In the genomic region with DNA sequence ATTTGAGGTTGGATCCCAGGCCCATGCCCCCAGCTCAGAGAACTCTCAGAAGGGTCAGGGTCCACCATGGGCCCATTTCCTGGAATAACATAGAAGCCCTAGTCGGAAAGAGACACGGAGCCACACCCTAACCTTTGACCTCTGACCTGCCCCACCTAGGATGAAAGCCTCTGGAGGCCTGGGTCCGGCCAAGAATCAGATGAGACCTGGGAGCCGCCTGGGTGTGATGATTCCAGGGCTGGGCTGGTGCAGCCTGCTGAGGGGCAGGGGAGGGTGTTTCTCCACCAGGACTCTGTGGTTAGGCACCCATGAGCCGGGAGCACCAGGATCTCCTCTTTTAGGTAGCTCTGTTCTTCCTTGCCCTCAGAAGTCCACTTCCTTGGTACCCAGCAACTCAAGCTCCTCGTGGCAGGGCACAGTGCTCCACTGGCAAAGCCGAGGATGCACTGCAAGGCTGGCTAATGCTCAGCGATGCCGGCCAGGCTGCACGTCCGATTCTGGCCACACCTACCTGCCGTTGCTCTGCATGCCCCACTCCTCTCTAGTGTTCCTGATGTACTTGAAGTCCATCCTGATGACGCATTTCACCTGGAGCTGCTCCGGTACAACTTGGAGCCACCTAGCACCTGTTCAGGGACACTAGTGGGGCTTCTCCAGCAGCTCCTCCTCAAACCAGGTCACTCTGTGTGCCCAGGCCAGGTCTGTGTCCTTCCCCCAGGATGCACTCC, we compare ENCODE assay signal across 27 cellular contexts. TPM values are rescaled to one million over a fixed set of nuclear protein-coding genes. Genes with fewer than 3 reads are reported as not detected.
DNase-seq lines count a peak whose midpoint lies in the region; ATAC-seq, FAIRE-seq and TF ChIP-seq lines count a peak whose summit lies in the region.
"Had no signal": no experiment of that assay in that cellular context is flagged by ENCODE, and none has a peak within 500 bp of the region (broad histone marks: within the 10 kb centered on the region; RNA-seq: fewer than 3 reads in every experiment).

No MANE protein-coding gene starts in this region.

- intact Hi-C loops in HepG2 (cut with micrococcal nuclease; ENCODE audit: unreplicated experiment), result loop anchor here (5.0 kb wide), 1 partner anchor 98 kb away; no protein-coding TSS in a partner anchor

- WGBS in HepG2 (ENCODE audit: low lambda C conversion rate), result 40% methylated on average over 3 of the region's 14 CpGs
- 61 to 76% (median 69%) methylated on average over 14 of the region's 14 CpGs for WGBS in small intestine, 3 donors

- BruUV-seq in HepG2 (replicated peaks; lab: Mats Ljungman, UMichigan), result no TSS peak

- POLR2A ChIA-PET in HepG2 (lab: Yijun Ruan, JAX), result interaction anchor here (1.0 to 1.8 kb wide), 2 partner anchors 19 to 82 kb away, joined by 3 to 8 read pairs; a partner anchor contains a TSS

- H3K27me3 ChIP-seq in HepG2 (ENCODE audit: control insufficient read depth in 1 of 2, insufficient read depth in 2 of 2, low read length in 2 of 2), result peaks cover 0 to 5% of the 10 kb centered on the region in 2 experiments; a peak in 2 of 5 replicates
- H3K27me3 ChIP-seq in small intestine (ENCODE audit: control insufficient read depth in 2 of 2, insufficient read depth in 2 of 2, low read length in 2 of 2), result no peaks in the 10 kb centered on the region

- no peak for TF ChIP-seq RAD21 in HepG2 (CRISPR knock-in tag; IDR thresholded peaks at IDR 0.05)

- no peak for FAIRE-seq in HepG2 (lab: Jason Lieb, UNC)
- no peak for FAIRE-seq in small intestine (lab: Jason Lieb, UNC)
- FAIRE-seq: A549, GM12891 had no signal

- H3K9ac ChIP-seq in HepG2 (ENCODE audit: insufficient read depth, low read depth, low read length), result no peak overlapping the region

- TF ChIP-seq CTCF in coronary artery (IDR thresholded peaks at IDR 0.05) (no peak), HepG2 (CRISPR knock-in tag; IDR thresholded peaks at IDR 0.05) (no peak)

- peak overlapping the region; percentile 58 for H3K4me2 ChIP-seq in HepG2 (ENCODE audit: low read depth, low read length)
- H3K4me2 ChIP-seq: A549, GM23338 had no signal

- H3K9me3 ChIP-seq in HepG2 (ENCODE audit: low read length), result no peaks in the 10 kb centered on the region
- H3K9me3 ChIP-seq in small intestine (ENCODE audit: control insufficient read depth, low read depth), result no peaks in the 10 kb centered on the region
- H3K9me3 ChIP-seq: A549, HAP-1 had no signal

- TF ChIP-seq EP300 in HepG2 (IDR thresholded peaks at IDR 0.05; ENCODE audit: low read depth in 2 of 2, low read length in 2 of 2) (no peak), HepG2 (CRISPR knock-in tag; IDR thresholded peaks at IDR 0.05; ENCODE audit: borderline replicate concordance) (no peak)

- H3K4me1 ChIP-seq in HepG2 (ENCODE audit: insufficient read depth, low read length) (peaks cover 33% of the 10 kb centered on the region), small intestine (ENCODE audit: control insufficient read depth in 2 of 2, insufficient read depth in 1 of 2, low read depth in 1 of 2, low read length in 1 of 2) (peaks cover 2 to 4% of the 10 kb centered on the region in 2 donors)
- H3K4me1 ChIP-seq: A549, HAP-1 had no signal

- no peaks in the 10 kb centered on the region for H3K79me2 ChIP-seq in HepG2 (ENCODE audit: insufficient read depth, low read length)

- in situ Hi-C loops in HepG2 (cut with HindIII; ENCODE audit: extremely low pct_ligation_motif_present, low pct_unique_long_range_greater_than_20kb), result no loop called here

- CTCF ChIA-PET in HepG2 (lab: Yijun Ruan, JAX; ENCODE audit: low intra/inter-chr PET ratio, low total read pairs), result no interaction called here

- no peak for TF ChIP-seq POLR2A in HepG2 (IDR thresholded peaks at IDR 0.05; ENCODE audit: insufficient read depth in 1 of 2, low read depth in 2 of 2, low read length in 2 of 2)

- ATAC-seq in HepG2 (peak; percentile 6; the same call in 1 of the 3 replicates), HG02763 (IDR thresholded peaks at IDR 0.05; ENCODE audit: unreplicated experiment) (no peak)
- ATAC-seq: A549, GM23338 had no signal

- no peaks in the 10 kb centered on the region for H4K20me1 ChIP-seq in HepG2 (ENCODE audit: insufficient read depth, low read length)

- H3K27ac ChIP-seq in coronary artery (no peak overlapping the region), HepG2 (ENCODE audit: extremely low read length, insufficient read depth, low read length) (no peak overlapping the region), small intestine (ENCODE audit: low read depth in 1 of 2, low read length in 1 of 2) (no peak overlapping the region)
- H3K27ac ChIP-seq: A549 had no signal

- no peaks in the 10 kb centered on the region for H3K36me3 ChIP-seq in HepG2 (replicated peaks in 1 of 2; ENCODE audit: control insufficient read depth in 1 of 2, insufficient read depth in 2 of 2, low read length in 2 of 2)
- no peaks in the 10 kb centered on the region for H3K36me3 ChIP-seq in small intestine (ENCODE audit: control insufficient read depth in 2 of 2, insufficient read depth in 2 of 2, low read length in 2 of 2)
- H3K36me3 ChIP-seq: HAP-1 had no signal

- H3K4me3 ChIP-seq in coronary artery (no peak overlapping the region), HepG2 (replicated peaks in 1 of 3; ENCODE audit: insufficient read depth in 1 of 3, low read depth in 2 of 3, low read length in 3 of 3) (peak overlapping the region in 1 of 3 experiments; percentile 18; a peak in 1 of 6 replicates), small intestine (ENCODE audit: low read depth in 1 of 2, low read length in 2 of 2) (no peak overlapping the region)
- H3K4me3 ChIP-seq: A549, GM23338, HAP-1 had no signal

- DNase-seq in DMS53 treated with DMSO at 0.1 percent for 48 hours (lab: John Stamatoyannopoulos, UW; ENCODE audit: unreplicated experiment), result peak; percentile 28
- DNase-seq in coronary artery (ENCODE audit: low spot score), result peak; percentile 52
- no peak for DNase-seq in HepG2 (ENCODE audit: low spot score)
- peak; percentile 29 for DNase-seq in small intestine
- no peak for DNase-seq in stimulated activated CD8-positive, alpha-beta memory T cell treated with anti-CD3 and anti-CD28 coated beads, Interleukin-4, amount 100 ng/mL, for 48 hours
- no peak for DNase-seq in AG20443 (ENCODE audit: low spot score)
- DNase-seq: C1 segment of cervical spinal cord; CD4-positive, alpha-beta memory T cell; COR-L47; DMS79; GF-D8; HFFc6; KBM-7; MV-4-11; NCI-H1105; NCI-H1436 treated with DMSO at 0.1 percent for 48 hours; NCI-H187 treated with DMSO at 0.1 percent for 48 hours; NCI-H2107; NCI-H446 treated with DMSO at 0.1 percent for 48 hours; NCI-H69; RPMI8226; SHP77 had no signal

- no peak overlapping the region for H2AFZ ChIP-seq in HepG2 (ENCODE audit: low read length)
- H2AFZ ChIP-seq: GM23338 had no signal

TF ChIP-seq in HepG2, 621 proteins besides CTCF, POLR2A, EP300 and RAD21 (continues in another document):
- TF ChIP-seq ZFP41 (CRISPR knock-in tag; IDR thresholded peaks at IDR 0.05; ENCODE audit: borderline replicate concordance) (no peak), ZNF629 (CRISPR knock-in tag; conservative IDR thresholded peaks at IDR 0.05) (peak; percentile 54; the same call in 1 of the 2 replicates), TBL1XR1 (IDR thresholded peaks at IDR 0.05; ENCODE audit: borderline replicate concordance, low read length, partially characterized antibody) (no peak), ZNF207 (IDR thresholded peaks at IDR 0.05; ENCODE audit: borderline replicate concordance) (no peak), HNF4A (CRISPR knock-in tag; IDR thresholded peaks at IDR 0.05) (0 out of 2 replicates have a peak, but pooled peaks have one; percentile 20), NR2C2 (CRISPR knock-in tag; IDR thresholded peaks at IDR 0.05; ENCODE audit: borderline replicate concordance) (peak; percentile 34; the same call in 1 of the 2 replicates), TCF7 (IDR thresholded peaks at IDR 0.05; ENCODE audit: low read depth) (no peak), NFKB2 (CRISPR knock-in tag; IDR thresholded peaks at IDR 0.05; ENCODE audit: borderline replicate concordance) (no peak), ZSCAN30 (CRISPR knock-in tag; IDR thresholded peaks at IDR 0.05) (no peak)
- TF ChIP-seq, protein P1, sequence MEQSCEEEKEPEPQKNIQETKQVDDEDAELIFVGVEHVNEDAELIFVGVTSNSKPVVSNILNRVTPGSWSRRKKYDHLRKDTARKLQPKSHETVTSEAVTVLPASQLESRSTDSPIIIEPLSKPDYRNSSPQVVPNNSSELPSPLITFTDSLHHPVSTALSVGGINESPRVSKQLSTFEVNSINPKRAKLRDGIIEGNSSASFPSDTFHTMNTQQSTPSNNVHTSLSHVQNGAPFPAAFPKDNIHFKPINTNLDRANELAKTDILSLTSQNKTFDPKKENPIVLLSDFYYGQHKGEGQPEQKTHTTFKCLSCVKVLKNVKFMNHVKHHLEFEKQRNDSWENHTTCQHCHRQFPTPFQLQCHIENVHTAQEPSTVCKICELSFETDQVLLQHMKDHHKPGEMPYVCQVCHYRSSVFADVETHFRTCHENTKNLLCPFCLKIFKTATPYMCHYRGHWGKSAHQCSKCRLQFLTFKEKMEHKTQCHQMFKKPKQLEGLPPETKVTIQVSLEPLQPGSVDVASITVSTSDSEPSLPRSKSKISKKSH (CRISPR knock-in tag; IDR thresholded peaks at IDR 0.05; ENCODE audit: borderline replicate concordance), result no peak

RNA-seq across cellular contexts. Expression of a gene that starts 57.4 kb away (rescaled TPM):
- total RNA-seq in HepG2 (2016; rRNA removed; fragmentation: Illumina TruSeq; extraction: Trizol), result 10.3 and 11.8 TPM in 2 replicates
- 4.8 and 8.2 TPM in 2 replicates for total RNA-seq in HepG2 (2016; cell fraction: cytosol; rRNA removed; fragmentation: Illumina TruSeq; extraction: Trizol; ENCODE audit: low read depth)
- total RNA-seq in HepG2 (2016; cell fraction: insoluble cytoplasmic fraction; rRNA removed; fragmentation: Illumina TruSeq; extraction: Trizol), result 10.6 and 11.9 TPM in 2 replicates
- total RNA-seq in HepG2 (2016; cell fraction: membrane; rRNA removed; fragmentation: Illumina TruSeq; extraction: Trizol), result 3.9 and 4.0 TPM in 2 replicates
- 12.8 and 14.4 TPM in 2 replicates for total RNA-seq in HepG2 (2016; cell fraction: nucleus; rRNA removed; fragmentation: Illumina TruSeq; extraction: Trizol)
- 4.4 and 5.3 TPM in 2 replicates for polyA plus RNA-seq in HepG2 (2011; rRNA removed)
- polyA plus RNA-seq in HepG2 (2011; cell fraction: cytosol; rRNA removed), result 1.9 and 2.2 TPM in 2 replicates
- 10.1 and 12.2 TPM in 2 replicates for polyA plus RNA-seq in HepG2 (2011; cell fraction: nucleus; rRNA removed)
- 4.4 and 5.3 TPM in 2 replicates for polyA plus RNA-seq in HepG2 (2012)
- polyA plus RNA-seq in HepG2 (2016; cell fraction: cytosol; fragmentation: Illumina TruSeq; extraction: Trizol; ENCODE audit: low read depth), result 0.20 TPM in 2 replicates
- polyA plus RNA-seq in HepG2 (2016; cell fraction: insoluble cytoplasmic fraction; fragmentation: Illumina TruSeq; extraction: Trizol; ENCODE audit: low read depth), result 4.7 TPM in 2 replicates
- 0.71 and 0.95 TPM in 2 replicates for polyA plus RNA-seq in HepG2 (2016; cell fraction: membrane; fragmentation: Illumina TruSeq; extraction: Trizol; ENCODE audit: low read depth)
- polyA plus RNA-seq in HepG2 (2016; cell fraction: nucleus; fragmentation: Illumina TruSeq; extraction: Trizol; ENCODE audit: insufficient read depth, low read depth), result 22.5 and 25.6 TPM in 2 replicates
- 12.7 and 16.2 TPM in 2 replicates for polyA minus RNA-seq in HepG2 (2011; rRNA and poly(A)+ RNA removed; ENCODE audit: low replicate concordance)
- polyA minus RNA-seq in HepG2 (2011; cell fraction: cytosol; rRNA and poly(A)+ RNA removed), result 5.2 and 5.8 TPM in 2 replicates
- 19.8 and 20.3 TPM in 2 replicates for polyA minus RNA-seq in HepG2 (2011; cell fraction: nucleus; rRNA and poly(A)+ RNA removed)
- 1 to 10 TPM in 2 of 3 donors, under 1 TPM in 1; 0.89 to 4.3 (median 1.1) TPM for polyA plus RNA-seq in small intestine

Comparison
In these comparisons a context has a peak if more than half of its experiments do, and no peak if none do; other contexts are left out.
1. DNase-seq: peak in DMS53 treated with DMSO at 0.1 percent for 48 hours (single experiment), coronary artery (single experiment) and small intestine (single experiment); none in HepG2 (single experiment), stimulated activated CD8-positive, alpha-beta memory T cell treated with anti-CD3 and anti-CD28 coated beads, Interleukin-4, amount 100 ng/mL, for 48 hours (single experiment) and AG20443 (single experiment).